In genomic region chr13:62598708-62599107, GRCh38 we compare ENCODE assay signal across 17 cellular contexts.
"Had no signal": no experiment of that assay in that cellular context is flagged by ENCODE, and none has a peak within 500 bp of the region (broad histone marks: within the 10 kb centered on the region; RNA-seq: fewer than 3 reads in every experiment).

No MANE protein-coding gene starts in this region.

- DNase-seq: activated CD4-positive, alpha-beta T cell treated with anti-CD3 and anti-CD28 coated beads for 4 hours; activated CD4-positive, alpha-beta T cell treated with anti-CD3 and anti-CD28 coated beads, Interleukin-2, amount 50 U/mL, for 4 hours; activated naive CD4-positive, alpha-beta T cell; activated T-cell treated with anti-CD3 and anti-CD28 coated beads for 4 hours; activated T-cell treated with anti-CD3 and anti-CD28 coated beads, Interleukin-2, amount 50 U/mL, for 72 hours; colonic mucosa; effector CD8-positive, alpha-beta T cell; immature natural killer cell; natural killer cell; right cardiac atrium; spleen; stimulated activated naive CD4-positive, alpha-beta T cell; testis; transverse colon had no signal

- H3K4me3 ChIP-seq: breast epithelium, colonic mucosa, spleen, testis, transverse colon had no signal

- ATAC-seq: activated naive CD4-positive, alpha-beta T cell treated with anti-CD3 and anti-CD28 coated beads, Interleukin-2, amount 50 U/mL, for 72 hours; activated T-cell treated with anti-CD3 and anti-CD28 coated beads, Interleukin-2, amount 50 U/mL, for 72 hours; natural killer cell; right cardiac atrium had no signal

- H3K27ac ChIP-seq: breast epithelium, colonic mucosa, spleen, testis, transverse colon had no signal

- H3K27ac Mint-ChIP-seq: activated naive CD4-positive, alpha-beta T cell treated with anti-CD3 and anti-CD28 coated beads, Interleukin-2, amount 50 U/mL, for 72 hours; activated T-cell treated with anti-CD3 and anti-CD28 coated beads, Interleukin-2, amount 50 U/mL, for 72 hours; immature natural killer cell; memory B cell; natural killer cell had no signal

- H3K27me3 ChIP-seq: breast epithelium, colonic mucosa, spleen, testis, transverse colon had no signal

- H3K9me3 ChIP-seq: colonic mucosa, testis, transverse colon had no signal

- H3K4me1 Mint-ChIP-seq: immature natural killer cell, memory B cell, natural killer cell had no signal

- H3K4me1 ChIP-seq: breast epithelium, colonic mucosa, spleen, testis, transverse colon had no signal

- H3K4me3 Mint-ChIP-seq: activated T-cell treated with anti-CD3 and anti-CD28 coated beads, Interleukin-2, amount 50 U/mL, for 72 hours; immature natural killer cell; memory B cell; natural killer cell had no signal

- H3K36me3 Mint-ChIP-seq: immature natural killer cell, memory B cell, natural killer cell had no signal

- H3K36me3 ChIP-seq: breast epithelium, colonic mucosa, spleen, transverse colon had no signal

- H3K27me3 Mint-ChIP-seq: memory B cell had no signal
